ENCODE assay signal across 12 cellular contexts in genomic region chr1:161864577-161864976, GRCh38.
A peak's percentile ranks its signal among the peaks of the same experiment; 100 is the strongest.
DNase-seq lines count a peak whose midpoint lies in the region; ATAC-seq and TF ChIP-seq lines count a peak whose summit lies in the region.
"Had no signal": no experiment of that assay in that cellular context is flagged by ENCODE, and none has a peak within 500 bp of the region (broad histone marks: within the 10 kb centered on the region; RNA-seq: fewer than 3 reads in every experiment).

No MANE protein-coding gene starts in this region.

- intact Hi-C loops in Panc1 (cut with micrococcal nuclease; ENCODE audit: unreplicated experiment) (no loop called here), esophagus muscularis mucosa (cut with DNase I) (loop anchor here (5.0 kb wide), 1 partner anchor 173 kb away; no protein-coding TSS in a partner anchor)

- ATAC-seq in Panc1 (no peak; the same call in 1 of the 2 replicates), HG03039 (IDR thresholded peaks at IDR 0.05; ENCODE audit: unreplicated experiment) (no peak), HG03457 (IDR thresholded peaks at IDR 0.05; ENCODE audit: unreplicated experiment) (no peak), HG02610 (IDR thresholded peaks at IDR 0.05; ENCODE audit: unreplicated experiment) (no peak)

- in situ Hi-C loops in G401 (cut with HindIII; ENCODE audit: low sequenced_read_pairs) (no loop called here), Panc1 (cut with HindIII; ENCODE audit: low pct_unique_long_range_greater_than_20kb, low sequenced_read_pairs) (no loop called here)

- no peaks in the 10 kb centered on the region; the same call in 1 of the 2 replicates for H3K36me3 ChIP-seq in Panc1 (ENCODE audit: control insufficient read depth, insufficient read depth, low read length)
- peaks cover 0 to 41% (median 13%) of the 10 kb centered on the region in 4 donors for H3K36me3 ChIP-seq in esophagus muscularis mucosa

- CTCF ChIA-PET in Panc1 (lab: Charles Lee), result interaction anchor here (1.3 kb wide), 1 partner anchor 173 kb away, joined by 8 read pairs; no protein-coding TSS in a partner anchor

- TF ChIP-seq POLR2A in esophagus muscularis mucosa (IDR thresholded peaks at IDR 0.05; ENCODE audit: low read depth), result no peak

- no TSS peak for BruUV-seq in Panc1 (replicated peaks; lab: Mats Ljungman, UMichigan)

- no peak overlapping the region for H3K4me3 Mint-ChIP-seq in osteocyte (ENCODE audit: unreplicated experiment)

- H3K4me3 ChIP-seq in Panc1 (ENCODE audit: low read depth in 2 of 2, low read length in 2 of 2) (no peak overlapping the region), esophagus muscularis mucosa (no peak overlapping the region)
- H3K4me3 ChIP-seq: skin epidermis had no signal

- POLR2A ChIA-PET in Panc1 (lab: Charles Lee), result no interaction called here

- H3K27ac ChIP-seq in Panc1 (ENCODE audit: low read length) (no peak overlapping the region), esophagus muscularis mucosa (replicated peaks in 1 of 4) (no peak overlapping the region)
- H3K27ac ChIP-seq: skin epidermis had no signal

- 70% methylated on average over 1 of the region's 1 CpG for WGBS in esophagus muscularis mucosa

- no peak for TF ChIP-seq EP300 in esophagus muscularis mucosa (IDR thresholded peaks at IDR 0.05)

- no peaks in the 10 kb centered on the region for H3K9me3 Mint-ChIP-seq in osteocyte (ENCODE audit: unreplicated experiment)

- H3K27ac Mint-ChIP-seq in osteocyte (ENCODE audit: unreplicated experiment), result peak overlapping the region; percentile 69

- H3K27me3 ChIP-seq in Panc1 (ENCODE audit: control insufficient read depth, insufficient read depth, low read length), result no peaks in the 10 kb centered on the region
- H3K27me3 ChIP-seq in esophagus muscularis mucosa, result no peaks in the 10 kb centered on the region

- H3K4me1 ChIP-seq in Panc1 (ENCODE audit: control insufficient read depth, insufficient read depth, low read length) (no peaks in the 10 kb centered on the region), esophagus muscularis mucosa (peaks cover 0 to 28% (median 13%) of the 10 kb centered on the region in 4 donors)

- peaks cover 58% of the 10 kb centered on the region for H3K4me1 Mint-ChIP-seq in osteocyte (ENCODE audit: unreplicated experiment)

- H3K27me3 Mint-ChIP-seq in osteocyte (ENCODE audit: unreplicated experiment), result no peaks in the 10 kb centered on the region

- peak; percentile 14 for DNase-seq in G401 (ENCODE audit: low spot score)
- no peak for DNase-seq in Panc1 (ENCODE audit: low read depth, low spot score)
- DNase-seq in esophagus muscularis mucosa (ENCODE audit: extremely low spot score), result no peak
- no peak for DNase-seq in osteocyte (ENCODE audit: extremely low spot score, unreplicated experiment)
- DNase-seq in DMS114 treated with DMSO at 0.1 percent for 48 hours (lab: John Stamatoyannopoulos, UW; ENCODE audit: unreplicated experiment), result no peak
- DNase-seq: activated effector memory CD4-positive, alpha-beta T cell treated with anti-CD3 and anti-CD28 coated beads, Interleukin-2, amount 50 U/mL, for 16 hours; Kasumi-1; SW 1271 had no signal

- peak; percentile 16; the same call in 1 of the 2 replicates for TF ChIP-seq CTCF in Panc1 (IDR thresholded peaks at IDR 0.05)
- TF ChIP-seq CTCF in esophagus muscularis mucosa (IDR thresholded peaks at IDR 0.05), result peak; percentile 32 to 45 (median 45)
- peak; percentile 79 for TF ChIP-seq CTCF in osteocyte (IDR thresholded peaks at IDR 0.05)

- H3K9me3 ChIP-seq in Panc1 (ENCODE audit: control insufficient read depth, insufficient read depth, low read depth, low read length) (no peaks in the 10 kb centered on the region), esophagus muscularis mucosa (no peaks in the 10 kb centered on the region)

- peaks cover 16% of the 10 kb centered on the region for H3K36me3 Mint-ChIP-seq in osteocyte (ENCODE audit: unreplicated experiment)

Comparison
In these comparisons a context has a peak if more than half of its experiments do, and no peak if none do; other contexts are left out.
1. CTCF ChIP-seq: peak in every context shown above with its lines; median percentile 79 in osteocyte; 45 in esophagus muscularis mucosa; 16 in Panc1.